Comparison of ENCODE assay signal across 8 cellular contexts in the genomic region with DNA sequence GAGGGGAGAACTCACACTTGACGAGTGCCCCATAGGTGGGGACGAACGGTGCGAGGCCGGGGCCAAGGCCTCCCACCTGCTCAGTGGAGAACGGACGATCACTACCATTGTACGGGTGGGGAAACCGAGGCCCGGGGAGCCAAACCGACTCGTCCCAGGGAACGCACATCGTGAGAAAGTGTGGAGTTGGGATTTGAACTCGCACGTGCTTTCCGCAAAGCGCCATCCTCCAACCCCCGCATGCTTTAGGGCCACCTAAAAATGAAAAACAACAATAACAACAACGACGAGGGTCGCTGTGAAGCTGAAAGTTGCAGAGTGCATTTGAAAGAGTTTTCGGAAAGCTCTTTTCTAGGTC. TPM values are rescaled to one million over a fixed set of nuclear protein-coding genes. Genes with fewer than 3 reads are reported as not detected.
A peak's percentile ranks its signal among the peaks of the same experiment; 100 is the strongest.
DNase-seq lines count a peak whose midpoint lies in the region; ATAC-seq and TF ChIP-seq lines count a peak whose summit lies in the region.

No MANE protein-coding gene starts in this region.

- ATAC-seq in foreskin keratinocyte (no peak), gastrocnemius medialis (peak in 1 of 2 donors; percentile 4), GM21529 (IDR thresholded peaks at IDR 0.05; ENCODE audit: unreplicated experiment) (no peak)

- peaks cover 25% of the 10 kb centered on the region for H3K4me1 ChIP-seq in foreskin keratinocyte
- H3K4me1 ChIP-seq in gastrocnemius medialis, result peaks cover 16 to 18% of the 10 kb centered on the region in 2 donors

- TF ChIP-seq POLR2A in gastrocnemius medialis (IDR thresholded peaks at IDR 0.05), result no peak

- in situ Hi-C loops in gastrocnemius medialis (cut with MboI; ENCODE audit: low sequenced_read_pairs in 4 of 4), result no loop called here

- peak overlapping the region; percentile 97 for H3K27ac Mint-ChIP-seq in activated CD4-positive, alpha-beta memory T cell treated with anti-CD3 and anti-CD28 coated beads for 36 hours

- intact Hi-C loops in activated CD4-positive, alpha-beta memory T cell treated with anti-CD3 and anti-CD28 coated beads for 36 hours (cut with micrococcal nuclease), result no loop called here
- intact Hi-C loops in gastrocnemius medialis (cut with DNase I; ENCODE audit: low total_unique reads), result loop anchor here (10.0 kb wide), 1 partner anchor 1599 kb away; a partner anchor contains a TSS

- H3K4me1 Mint-ChIP-seq in activated CD4-positive, alpha-beta memory T cell treated with anti-CD3 and anti-CD28 coated beads for 36 hours (ENCODE audit: low read depth), result peaks cover 54% of the 10 kb centered on the region

- CTCF ChIA-PET in activated CD4-positive, alpha-beta memory T cell treated with anti-CD3 and anti-CD28 coated beads for 36 hours (lab: Charles Lee), result interaction anchor here (1.0 to 7.5 kb wide), 5 partner anchors 9 to 75 kb away, joined by 3 to 119 read pairs (median 3); a partner anchor contains a TSS

- H3K9me3 ChIP-seq in gastrocnemius medialis, result no peaks in the 10 kb centered on the region

- H3K27me3 Mint-ChIP-seq in activated CD4-positive, alpha-beta memory T cell treated with anti-CD3 and anti-CD28 coated beads for 36 hours, result no peaks in the 10 kb centered on the region

- no peaks in the 10 kb centered on the region for H3K9me3 Mint-ChIP-seq in activated CD4-positive, alpha-beta memory T cell treated with anti-CD3 and anti-CD28 coated beads for 36 hours

- H3K4me3 Mint-ChIP-seq in activated CD4-positive, alpha-beta memory T cell treated with anti-CD3 and anti-CD28 coated beads for 36 hours, result peak overlapping the region; percentile 95

- TF ChIP-seq CTCF in GM20000 (IDR thresholded peaks at IDR 0.05; ENCODE audit: extremely low read depth, missing control alignments), result no peak
- no peak for TF ChIP-seq CTCF in foreskin keratinocyte (conservative IDR thresholded peaks at IDR 0.05)
- no peak for TF ChIP-seq CTCF in gastrocnemius medialis (IDR thresholded peaks at IDR 0.05 in 4 of 5, conservative IDR thresholded peaks at IDR 0.05 in 1 of 5)

- POLR2A ChIA-PET in activated CD4-positive, alpha-beta memory T cell treated with anti-CD3 and anti-CD28 coated beads for 36 hours (lab: Charles Lee), result interaction anchor here (1.1 to 8.2 kb wide), 4 partner anchors 8 to 23 kb away, joined by 3 to 84 read pairs (median 24); a partner anchor contains a TSS

- H3K4me3 ChIP-seq in gastrocnemius medialis, result peak overlapping the region; percentile 79 to 89 (median 84)

- H3K36me3 ChIP-seq in gastrocnemius medialis, result no peaks in the 10 kb centered on the region

- H3K36me3 Mint-ChIP-seq in activated CD4-positive, alpha-beta memory T cell treated with anti-CD3 and anti-CD28 coated beads for 36 hours, result peaks cover 28% of the 10 kb centered on the region

- H3K27ac ChIP-seq in foreskin keratinocyte (peak overlapping the region; percentile 5), gastrocnemius medialis (peak overlapping the region; percentile 70 to 77 (median 74))

- H3K27me3 ChIP-seq in foreskin keratinocyte (no peaks in the 10 kb centered on the region), gastrocnemius medialis (no peaks in the 10 kb centered on the region)

- DNase-seq in GM20000 (ENCODE audit: low spot score) (peak; percentile 22), foreskin keratinocyte (no peak), gastrocnemius medialis (no peak), NCI-H2081 (lab: John Stamatoyannopoulos, UW) (no peak), NCI-H345 treated with DMSO at 0.1 percent for 48 hours (lab: John Stamatoyannopoulos, UW; ENCODE audit: unreplicated experiment) (no peak), DMS 273 treated with DMSO at 0.1 percent for 48 hours (lab: John Stamatoyannopoulos, UW) (no peak)
- DNase-seq in activated CD4-positive, alpha-beta memory T cell treated with anti-CD3 and anti-CD28 coated beads for 36 hours, result peak; percentile 35

RNA-seq across cellular contexts. Expression of a gene that starts 0.5 kb away (rescaled TPM):
- total RNA-seq in activated CD4-positive, alpha-beta memory T cell treated with anti-CD3 and anti-CD28 coated beads for 36 hours, result 100 to 1,000 TPM; 298 to 327 TPM
- 85.1 and 85.6 TPM in 2 replicates for total RNA-seq in foreskin keratinocyte
- 114 and 135 TPM in 2 replicates for polyA plus RNA-seq in foreskin keratinocyte
- total RNA-seq in gastrocnemius medialis, result 10 to 100 TPM; 12.1 to 21.6 (median 15.5) TPM

RNA-seq across cellular contexts. Expression of a gene that starts 6.4 kb away (rescaled TPM):
- total RNA-seq in activated CD4-positive, alpha-beta memory T cell treated with anti-CD3 and anti-CD28 coated beads for 36 hours, result 1 to 10 TPM; 1.5 to 1.6 TPM
- total RNA-seq in foreskin keratinocyte (0.11 and 0.20 TPM in 2 replicates), gastrocnemius medialis (under 1 TPM in 1 of 4 donors, not detected in 3; 0.20 TPM)
- 0.17 and 0.30 TPM in 2 replicates for polyA plus RNA-seq in foreskin keratinocyte

RNA-seq across cellular contexts. Expression of a gene that starts 23.4 kb away (rescaled TPM):
- 1,000 to 10,000 TPM; 3,181 to 3,314 TPM for total RNA-seq in activated CD4-positive, alpha-beta memory T cell treated with anti-CD3 and anti-CD28 coated beads for 36 hours
- total RNA-seq in foreskin keratinocyte (3,278 and 3,889 TPM in 2 replicates), gastrocnemius medialis (100 to 1,000 TPM; 180 to 636 (median 401) TPM)
- 5,360 and 6,188 TPM in 2 replicates for polyA plus RNA-seq in foreskin keratinocyte

RNA-seq across cellular contexts. Expression of a gene that starts 38.6 kb away (rescaled TPM):
- total RNA-seq in activated CD4-positive, alpha-beta memory T cell treated with anti-CD3 and anti-CD28 coated beads for 36 hours, result not detected
- not detected in 2 replicates for total RNA-seq in foreskin keratinocyte
- polyA plus RNA-seq in foreskin keratinocyte, result not detected in 2 replicates
- total RNA-seq in gastrocnemius medialis, result not detected

RNA-seq across cellular contexts. Expression of a gene that starts 39.0 kb away (rescaled TPM):
- total RNA-seq in activated CD4-positive, alpha-beta memory T cell treated with anti-CD3 and anti-CD28 coated beads for 36 hours, result not detected
- total RNA-seq in foreskin keratinocyte (not detected in 2 replicates), gastrocnemius medialis (not detected)
- not detected in 2 replicates for polyA plus RNA-seq in foreskin keratinocyte

Comparison
In these comparisons a context has a peak if more than half of its experiments do, and no peak if none do; other contexts are left out.
1. DNase-seq: peak in GM20000 (single experiment) and activated CD4-positive, alpha-beta memory T cell treated with anti-CD3 and anti-CD28 coated beads for 36 hours (single experiment); none in foreskin keratinocyte (0 of 2), gastrocnemius medialis (0 of 2), NCI-H2081 (0 of 2), NCI-H345 treated with DMSO at 0.1 percent for 48 hours (single experiment) and DMS 273 treated with DMSO at 0.1 percent for 48 hours (single experiment).